ENCODE assay signal across 8 cellular contexts in the genomic region with DNA sequence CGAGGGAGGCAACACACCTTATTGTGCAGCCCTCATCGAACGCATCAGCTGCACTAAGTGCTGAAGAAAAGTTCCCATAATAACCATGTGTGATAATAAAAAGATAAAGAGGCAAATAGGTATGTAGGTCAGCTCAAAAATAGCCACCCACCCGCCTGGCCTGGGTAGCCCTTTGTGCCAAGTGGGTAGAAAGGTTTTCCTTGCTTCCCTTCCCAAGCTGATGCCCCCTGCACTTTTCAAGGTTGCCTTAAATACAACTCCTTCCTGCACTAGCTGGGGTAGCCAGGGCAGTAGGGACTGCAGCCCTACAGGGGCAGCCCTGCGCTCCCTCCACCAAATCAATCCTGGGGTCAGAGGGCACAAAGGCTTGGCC. TPM values are rescaled to one million over a fixed set of nuclear protein-coding genes. Genes with fewer than 3 reads are reported as not detected.
DNase-seq lines count a peak whose midpoint lies in the region; ATAC-seq and TF ChIP-seq lines count a peak whose summit lies in the region.

No MANE protein-coding gene starts in this region.

- no peaks in the 10 kb centered on the region for H3K9me3 Mint-ChIP-seq in natural killer cell

- DNase-seq in AG04450 (ENCODE audit: low read depth, low spot score) (no peak), NAMALWA (ENCODE audit: low spot score) (peak; percentile 29), dorsolateral prefrontal cortex (peak in 1 of 10 donors; percentile 60), natural killer cell (no peak), NCI-H524 treated with DMSO at 0.1 percent for 48 hours (lab: John Stamatoyannopoulos, UW) (no peak), COLO829 (ENCODE audit: low spot score) (no peak)

- H3K27me3 ChIP-seq in AG04450 (ENCODE audit: control insufficient read depth, insufficient read depth, low read length) (no peaks in the 10 kb centered on the region), dorsolateral prefrontal cortex (no peaks in the 10 kb centered on the region)

- CTCF ChIA-PET in AG04450 (lab: Charles Lee) = interaction anchor here (1.3 kb wide), 2 partner anchors 10 to 15 kb away, joined by 3 to 5 read pairs; no protein-coding TSS in a partner anchor

- H3K4me3 Mint-ChIP-seq in natural killer cell = peak overlapping the region; percentile 87

- POLR2A ChIA-PET in AG04450 (lab: Yijun Ruan, JAX) = interaction anchor here (0.5 to 4.9 kb wide), 6 partner anchors 14 to 420 kb away, joined by 3 to 63 read pairs (median 5); a partner anchor contains a TSS

- H3K27ac ChIP-seq in AG04450 (ENCODE audit: low read depth, low read length) (peak overlapping the region; percentile 84), dorsolateral prefrontal cortex (peak overlapping the region; percentile 69 to 100 (median 99))

- ATAC-seq in natural killer cell (peak in 2 of 3 donors; percentile 1 to 4), GM21619 (IDR thresholded peaks at IDR 0.05; ENCODE audit: unreplicated experiment) (no peak), HG02678 (IDR thresholded peaks at IDR 0.05; ENCODE audit: unreplicated experiment) (no peak)

- H3K4me3 ChIP-seq in AG04450 (ENCODE audit: low read depth, low read length) = no peak overlapping the region
- peak overlapping the region in 49 of 59 donors; percentile 23 to 79 (median 64) for H3K4me3 ChIP-seq in dorsolateral prefrontal cortex

- H3K4me1 Mint-ChIP-seq in natural killer cell = peaks cover 46 to 64% of the 10 kb centered on the region in 2 donors

- no peak for TF ChIP-seq CTCF in AG04450 (IDR thresholded peaks at IDR 0.05; ENCODE audit: low read depth, low read length)
- TF ChIP-seq CTCF in dorsolateral prefrontal cortex (IDR thresholded peaks at IDR 0.05 in 54 of 56, conservative IDR thresholded peaks at IDR 0.05 in 2 of 56; ENCODE audit: low read depth in 1 of 56, partially characterized antibody in 56 of 56) = no peak
- TF ChIP-seq CTCF in natural killer cell (IDR thresholded peaks at IDR 0.05) = no peak

- H3K9me3 ChIP-seq in AG04450 (ENCODE audit: control insufficient read depth, insufficient read depth, low read length) = no peaks in the 10 kb centered on the region

- intact Hi-C loops in dorsolateral prefrontal cortex (cut with DNase I) (no loop called here), natural killer cell (cut with micrococcal nuclease) (loop anchor here (1.0 to 5.0 kb wide), 5 partner anchors 12 to 837 kb away; a partner anchor contains a TSS)

- H3K27me3 Mint-ChIP-seq in natural killer cell (ENCODE audit: low read depth in 2 of 2) = no peaks in the 10 kb centered on the region

- H3K27ac Mint-ChIP-seq in natural killer cell = peak overlapping the region; percentile 98

- H3K36me3 Mint-ChIP-seq in natural killer cell = no peaks in the 10 kb centered on the region

RNA-seq across cellular contexts. Expression of a gene that starts 13.5 kb away (rescaled TPM):
- 103 and 120 TPM in 2 replicates for polyA plus RNA-seq in AG04450 (2011; rRNA removed)
- 110 and 132 TPM in 2 replicates for polyA minus RNA-seq in AG04450 (2011; rRNA and poly(A)+ RNA removed)
- total RNA-seq in dorsolateral prefrontal cortex (100 to 1,000 TPM in 73 of 120 experiments, 10 to 100 TPM in 47; 33.5 to 407 (median 111) TPM), natural killer cell (100 to 1,000 TPM; 174 to 232 (median 200) TPM)

RNA-seq across cellular contexts. Expression of a gene that starts 44.1 kb away (rescaled TPM):
- polyA plus RNA-seq in AG04450 (2011; rRNA removed) = 36.3 and 43.7 TPM in 2 replicates
- 20.2 and 33.2 TPM in 2 replicates for polyA minus RNA-seq in AG04450 (2011; rRNA and poly(A)+ RNA removed)
- 10 to 100 TPM; 22.8 to 68.2 (median 40.7) TPM for total RNA-seq in dorsolateral prefrontal cortex
- total RNA-seq in natural killer cell = 10 to 100 TPM; 26.0 to 35.2 (median 29.3) TPM

RNA-seq across cellular contexts. Expression of a gene that starts 44.4 kb away (rescaled TPM):
- 51.1 and 67.0 TPM in 2 replicates for polyA plus RNA-seq in AG04450 (2011; rRNA removed)
- polyA minus RNA-seq in AG04450 (2011; rRNA and poly(A)+ RNA removed) = 11.9 and 16.6 TPM in 2 replicates
- total RNA-seq in dorsolateral prefrontal cortex = 10 to 100 TPM; 27.8 to 74.8 (median 40.9) TPM
- 10 to 100 TPM; 70.9 to 77.0 (median 71.0) TPM for total RNA-seq in natural killer cell

Comparison
In these comparisons a context has a peak if more than half of its experiments do, and no peak if none do; other contexts are left out.
1. ATAC-seq: peak in natural killer cell (2 of 3); none in GM21619 (single experiment) and HG02678 (single experiment).